In genomic region chr7:158274404-158274811, GRCh38 we compare ENCODE assay signal across 17 cellular contexts.
DNase-seq lines count a peak whose midpoint lies in the region; ATAC-seq and TF ChIP-seq lines count a peak whose summit lies in the region.
"Had no signal": no experiment of that assay in that cellular context is flagged by ENCODE, and none has a peak within 500 bp of the region (broad histone marks: within the 10 kb centered on the region; RNA-seq: fewer than 3 reads in every experiment).

No MANE protein-coding gene starts in this region.

- ATAC-seq in GM19467 (IDR thresholded peaks at IDR 0.05; ENCODE audit: unreplicated experiment): no peak

- H3K4me3 Mint-ChIP-seq in chondrocyte (ENCODE audit: unreplicated experiment): no peak overlapping the region
- H3K4me3 Mint-ChIP-seq: CD4-positive, alpha-beta memory T cell had no signal

- H3K4me1 ChIP-seq in BE2C: no peaks in the 10 kb centered on the region
- peaks cover 7% of the 10 kb centered on the region; the same call in 1 of the 2 replicates for H3K4me1 ChIP-seq in HUES48 (ENCODE audit: control insufficient read depth, insufficient read depth, low read length)

- DNase-seq in BE2C (no peak), chondrocyte (ENCODE audit: low spot score) (peak; percentile 79), posterior vena cava (ENCODE audit: low spot score) (peak; percentile 64), A172 (ENCODE audit: low spot score) (no peak), GOT3 (lab: John Stamatoyannopoulos, UW) (no peak)
- DNase-seq in activated CD4-positive, alpha-beta T cell treated with anti-CD3 and anti-CD28 coated beads for 1 hour: no peak
- DNase-seq: ACHN; CD4-positive, alpha-beta memory T cell; DMS79; NCI-H1436 treated with DMSO at 0.1 percent for 48 hours; NCI-H2107; NCI-H446; NCI-H82; SHP77 had no signal

- H3K36me3 ChIP-seq in BE2C (no peaks in the 10 kb centered on the region), HUES48 (ENCODE audit: control insufficient read depth, insufficient read depth, low read length) (no peaks in the 10 kb centered on the region)

- H3K27ac ChIP-seq in HUES48 (ENCODE audit: low read depth, low read length): peak overlapping the region; percentile 28

- no peaks in the 10 kb centered on the region for H3K4me1 Mint-ChIP-seq in chondrocyte (ENCODE audit: low read depth)
- H3K4me1 Mint-ChIP-seq: CD4-positive, alpha-beta memory T cell had no signal

- H3K27me3 ChIP-seq in BE2C: peaks cover 23% of the 10 kb centered on the region
- H3K27me3 ChIP-seq in HUES48 (ENCODE audit: control insufficient read depth, insufficient read depth, low read length): no peaks in the 10 kb centered on the region

- TF ChIP-seq CTCF in BE2C (IDR thresholded peaks at IDR 0.05; ENCODE audit: low read depth, low read length) (no peak), chondrocyte (IDR thresholded peaks at IDR 0.05) (no peak)

- H3K27ac Mint-ChIP-seq in chondrocyte (ENCODE audit: unreplicated experiment): no peak overlapping the region
- H3K27ac Mint-ChIP-seq: CD4-positive, alpha-beta memory T cell had no signal

- no peaks in the 10 kb centered on the region for H3K36me3 Mint-ChIP-seq in chondrocyte (ENCODE audit: low read depth)
- H3K36me3 Mint-ChIP-seq: CD4-positive, alpha-beta memory T cell had no signal

- H3K27me3 Mint-ChIP-seq in chondrocyte (ENCODE audit: low read depth): no peaks in the 10 kb centered on the region

- intact Hi-C loops in posterior vena cava (cut with DNase I): no loop called here

- peak overlapping the region; percentile 19; the same call in 1 of the 2 replicates for H3K4me3 ChIP-seq in BE2C (ENCODE audit: low read depth, low read length)
- no peak overlapping the region for H3K4me3 ChIP-seq in HUES48 (ENCODE audit: low read depth, low read length)
- H3K4me3 ChIP-seq: K562 had no signal

- H3K9me3 ChIP-seq in BE2C (peaks cover 3% of the 10 kb centered on the region; the same call in 1 of the 2 replicates), HUES48 (ENCODE audit: control insufficient read depth, insufficient read depth, low read length) (0 out of 2 replicates have a peak, but pooled peaks cover 4% of the 10 kb centered on the region)

- no peak overlapping the region for H3K9ac ChIP-seq in HUES48 (ENCODE audit: low read depth, low read length)

- H3K9me3 Mint-ChIP-seq in chondrocyte (ENCODE audit: low read depth): peaks cover 20% of the 10 kb centered on the region
- H3K9me3 Mint-ChIP-seq: CD4-positive, alpha-beta memory T cell had no signal

Comparison
In these comparisons a context has a peak if more than half of its experiments do, and no peak if none do; other contexts are left out.
1. DNase-seq: peak in chondrocyte (single experiment) and posterior vena cava (single experiment); none in BE2C (single experiment), A172 (single experiment), GOT3 (single experiment) and activated CD4-positive, alpha-beta T cell treated with anti-CD3 and anti-CD28 coated beads for 1 hour (single experiment).